1 cellular context compared by ENCODE assay signal in genomic region chr21:33971492-33972013, GRCh38.
TF ChIP-seq lines count a peak whose summit lies in the region.

No MANE protein-coding gene starts in this region.

TF ChIP-seq in endothelial cell of umbilical vein, 7 proteins besides CTCF, POLR2A, EP300 and RAD21:
- no peak for TF ChIP-seq EZH2 (IDR thresholded peaks at IDR 0.05; ENCODE audit: borderline replicate concordance, low read depth, low read length, severe bottlenecking)
- TF ChIP-seq MAX (IDR thresholded peaks at IDR 0.05; ENCODE audit: insufficient read depth, insufficient read length) = no peak
- TF ChIP-seq FOS (IDR thresholded peaks at IDR 0.05; ENCODE audit: borderline replicate concordance, insufficient read depth, low read length) = no peak
- no peak for TF ChIP-seq JUN (IDR thresholded peaks at IDR 0.05; ENCODE audit: borderline replicate concordance, insufficient read depth, insufficient read length, low read depth)
- no peak for TF ChIP-seq POLR2AphosphoS5 (IDR thresholded peaks at IDR 0.05; ENCODE audit: insufficient read depth, low read depth, low read length)
- TF ChIP-seq MYC (IDR thresholded peaks at IDR 0.05; ENCODE audit: low read depth, low read length) = no peak
